14 cellular contexts compared by ENCODE assay signal in the genomic region with DNA sequence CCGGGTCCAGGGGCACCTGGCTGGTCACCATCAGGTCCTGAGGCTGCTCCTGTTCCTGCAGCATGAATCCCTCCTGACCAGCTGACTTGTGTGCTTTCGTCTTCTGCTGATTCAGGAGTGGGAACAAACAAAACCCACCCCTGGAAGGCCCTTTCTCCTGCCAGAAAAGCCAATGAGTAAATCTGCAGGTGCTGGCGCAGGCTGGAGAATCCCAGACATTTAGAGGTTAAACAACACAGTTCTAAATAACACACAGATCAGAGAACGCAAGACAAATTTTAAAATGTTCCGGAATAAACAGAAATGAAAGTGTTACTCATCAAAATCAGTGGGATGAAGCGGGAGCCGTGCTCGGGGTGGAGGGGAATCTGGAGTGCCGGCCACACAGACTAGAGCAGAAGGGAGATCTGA.
DNase-seq lines count a peak whose midpoint lies in the region; ATAC-seq and TF ChIP-seq lines count a peak whose summit lies in the region.
"Had no signal": no experiment of that assay in that cellular context is flagged by ENCODE, and none has a peak within 500 bp of the region (broad histone marks: within the 10 kb centered on the region; RNA-seq: fewer than 3 reads in every experiment).

No MANE protein-coding gene starts in this region.

- peak overlapping the region; percentile 95 for H2AK5ac ChIP-seq in neuronal stem cell (ENCODE audit: low read depth, low read length)

- no peak for TF ChIP-seq POLR2A in vagina (IDR thresholded peaks at IDR 0.05)

- peak overlapping the region; percentile 20 for H3K18ac ChIP-seq in neuronal stem cell (ENCODE audit: low read length)

- no peak overlapping the region for H2BK120ac ChIP-seq in neuronal stem cell (ENCODE audit: low read depth, low read length)

- H3K9me3 ChIP-seq in cardiac muscle cell (ENCODE audit: low read depth) (no peaks in the 10 kb centered on the region), neuronal stem cell (replicated peaks in 1 of 2; ENCODE audit: control insufficient read depth in 2 of 2, insufficient read depth in 1 of 2, low read depth in 1 of 2, low read length in 2 of 2) (peaks cover 0 to 13% of the 10 kb centered on the region in 2 donors), vagina (no peaks in the 10 kb centered on the region)
- H3K9me3 ChIP-seq: psoas muscle had no signal

- intact Hi-C loops in Right ventricle myocardium superior (cut with DNase I) (no loop called here), vagina (cut with DNase I) (no loop called here)

- H3K79me1 ChIP-seq in neuronal stem cell (ENCODE audit: low read depth, low read length), result peaks cover 8% of the 10 kb centered on the region

- no peaks in the 10 kb centered on the region for H3K27me3 ChIP-seq in cardiac muscle cell
- H3K27me3 ChIP-seq in neuronal stem cell (ENCODE audit: control insufficient read depth in 3 of 3, insufficient read depth in 3 of 3, low read depth in 1 of 3, low read length in 3 of 3), result no peaks in the 10 kb centered on the region
- no peaks in the 10 kb centered on the region for H3K27me3 ChIP-seq in vagina

- H2BK5ac ChIP-seq in neuronal stem cell (ENCODE audit: low read length), result no peak overlapping the region

- TF ChIP-seq CTCF in cardiac muscle cell (IDR thresholded peaks at IDR 0.05; ENCODE audit: low read depth, low read length), result no peak
- TF ChIP-seq CTCF in epithelial cell of proximal tubule (conservative IDR thresholded peaks at IDR 0.05; ENCODE audit: low read depth, low read length), result no peak
- TF ChIP-seq CTCF in vagina (IDR thresholded peaks at IDR 0.05), result no peak

- H3K23ac ChIP-seq in neuronal stem cell (ENCODE audit: low read depth, low read length, poor library complexity), result peak overlapping the region; percentile 47

- ATAC-seq in Right ventricle myocardium superior (ENCODE audit: poor library complexity), result no peak
- ATAC-seq in GM18517 (IDR thresholded peaks at IDR 0.05; ENCODE audit: unreplicated experiment), result no peak
- ATAC-seq: T-cell had no signal

- no peak overlapping the region for H2BK12ac ChIP-seq in neuronal stem cell (ENCODE audit: low read length)

- peak overlapping the region; percentile 16 for H3K9ac ChIP-seq in neuronal stem cell (ENCODE audit: low read depth, low read length, poor library complexity)

- DNase-seq in cardiac muscle cell (ENCODE audit: low read depth in 1 of 2, low spot score in 1 of 2) (no peak), Right ventricle myocardium superior (no peak), epithelial cell of proximal tubule (ENCODE audit: low read depth) (no peak), neuronal stem cell (ENCODE audit: low spot score) (no peak), vagina (ENCODE audit: extremely low spot score in 2 of 2) (no peak), GOT3 (lab: John Stamatoyannopoulos, UW) (no peak), T1000 (lab: John Stamatoyannopoulos, UW) (no peak)
- DNase-seq: activated CD4-positive, alpha-beta T cell treated with anti-CD3 and anti-CD28 coated beads, Interleukin-2, amount 50 U/mL, for 4 hours; GF-D8; kidney; NCI-H146; psoas muscle; T-cell had no signal

- H3K4ac ChIP-seq in neuronal stem cell (ENCODE audit: low read length), result no peak overlapping the region

- H3K4me3 ChIP-seq in cardiac muscle cell, result no peak overlapping the region
- peak overlapping the region; percentile 26 for H3K4me3 ChIP-seq in epithelial cell of proximal tubule (ENCODE audit: low read depth, low read length)
- no peak overlapping the region for H3K4me3 ChIP-seq in neuronal stem cell (ENCODE audit: low read length in 2 of 2)
- H3K4me3 ChIP-seq in vagina, result peak overlapping the region in 1 of 2 donors; percentile 9
- H3K4me3 ChIP-seq: psoas muscle had no signal

- H4K8ac ChIP-seq in neuronal stem cell (ENCODE audit: low read depth, low read length), result no peak overlapping the region

- no CpG with 5 or more reads among the region's 9 CpGs for WGBS in neuronal stem cell (ENCODE audit: extremely low coverage in 2 of 2, insufficient read length in 2 of 2, insufficient replicate concordance in 1 of 2), 2 donors

- peak overlapping the region; percentile 72 for H2BK15ac ChIP-seq in neuronal stem cell (ENCODE audit: low read length)

- H2AFZ ChIP-seq in neuronal stem cell (ENCODE audit: low read length), result no peak overlapping the region

- H3K4me1 ChIP-seq in cardiac muscle cell (ENCODE audit: low read depth) (no peaks in the 10 kb centered on the region), neuronal stem cell (ENCODE audit: control insufficient read depth in 2 of 2, insufficient read depth in 1 of 2, low read depth in 1 of 2, low read length in 2 of 2) (peaks cover 33 to 34% of the 10 kb centered on the region in 2 donors), vagina (peaks cover 69% of the 10 kb centered on the region)

- H3K4me2 ChIP-seq in neuronal stem cell (ENCODE audit: insufficient read depth, low read length, poor library complexity, severe bottlenecking), result no peak overlapping the region

- peak overlapping the region; percentile 12 for H3K27ac ChIP-seq in cardiac muscle cell
- H3K27ac ChIP-seq in neuronal stem cell (replicated peaks; ENCODE audit: low read length), result peak overlapping the region; percentile 47
- H3K27ac ChIP-seq in vagina, result peak overlapping the region; percentile 86
- H3K27ac ChIP-seq: psoas muscle had no signal

- no peak overlapping the region for H4K91ac ChIP-seq in neuronal stem cell (ENCODE audit: low read depth, low read length, poor library complexity)

- H3K36me3 ChIP-seq in cardiac muscle cell (no peaks in the 10 kb centered on the region), neuronal stem cell (replicated peaks in 1 of 2; ENCODE audit: control insufficient read depth in 2 of 2, insufficient read depth in 2 of 2, low read length in 2 of 2) (peaks cover 6 to 23% of the 10 kb centered on the region in 2 donors), vagina (no peaks in the 10 kb centered on the region)

- no peak overlapping the region for H3K14ac ChIP-seq in neuronal stem cell (ENCODE audit: low read length)

Comparison
In these comparisons a context has a peak if more than half of its experiments do, and no peak if none do; other contexts are left out.
1. H3K27ac ChIP-seq: peak in every context shown above with its lines; median percentile 86 in vagina; 47 in neuronal stem cell; 12 in cardiac muscle cell.